8 cellular contexts compared by ENCODE assay signal in genomic region chr15:42737529-42738328, GRCh38. TPM values are rescaled to one million over a fixed set of nuclear protein-coding genes. Genes with fewer than 3 reads are reported as not detected.
DNase-seq lines count a peak whose midpoint lies in the region; ATAC-seq and TF ChIP-seq lines count a peak whose summit lies in the region.

No MANE protein-coding gene starts in this region.

- TF ChIP-seq CTCF in H9 (conservative IDR thresholded peaks at IDR 0.05) = no peak; the same call in 2 of the 3 replicates

- no peaks in the 10 kb centered on the region for H3K27me3 Mint-ChIP-seq in H9 (ENCODE audit: low read depth)
- H3K27me3 Mint-ChIP-seq in activated CD4-positive, alpha-beta memory T cell treated with anti-CD3 and anti-CD28 coated beads, Interleukin-2, amount 10 ng/mL, durations not matched to agents 7 days and 5 days = no peaks in the 10 kb centered on the region

- H3K23me2 ChIP-seq in H9 (ENCODE audit: insufficient read length, low read depth, low read length, poor library complexity, severe bottlenecking) = no peaks in the 10 kb centered on the region

- no peak overlapping the region for H3K23ac ChIP-seq in H9 (ENCODE audit: insufficient read length, low read depth, low read length)

- peak; percentile 24 for DNase-seq in A172 (ENCODE audit: low spot score)
- DNase-seq in H9 = no peak
- DNase-seq in activated CD4-positive, alpha-beta memory T cell treated with anti-CD3 and anti-CD28 coated beads, Interleukin-2, amount 10 ng/mL, durations not matched to agents 7 days and 5 days = no peak
- no peak for DNase-seq in substantia nigra (lab: John Stamatoyannopoulos, UW)
- DNase-seq in GOT3 (lab: John Stamatoyannopoulos, UW) = no peak
- no peak for DNase-seq in activated CD4-positive, alpha-beta T cell treated with anti-CD3 and anti-CD28 coated beads, Interleukin-2, amount 50 U/mL, for 48 hours

- no peak overlapping the region for H2AFZ ChIP-seq in H9 (ENCODE audit: low read length)

- H4K5ac ChIP-seq in H9 (ENCODE audit: insufficient read length, low read depth, low read length) = no peak overlapping the region

- H3K4me1 Mint-ChIP-seq in H9 = peaks cover 7 to 9% of the 10 kb centered on the region in 2 experiments; a peak in 3 of 4 replicates
- peaks cover 20% of the 10 kb centered on the region for H3K4me1 Mint-ChIP-seq in activated CD4-positive, alpha-beta memory T cell treated with anti-CD3 and anti-CD28 coated beads, Interleukin-2, amount 10 ng/mL, durations not matched to agents 7 days and 5 days

- H3K4me2 ChIP-seq in H9 (ENCODE audit: insufficient read depth, insufficient read length, low read length) = peak overlapping the region; percentile 38

- H3K27ac ChIP-seq in H9 (ENCODE audit: insufficient read length, low read depth, low read length) (no peak overlapping the region), substantia nigra (ENCODE audit: low read depth, low read length, poor library complexity, severe bottlenecking) (peak overlapping the region; percentile 83)

- WGBS in H9 (ENCODE audit: extremely low coverage, insufficient read length, low lambda C conversion rate) = no CpG with 5 or more reads among the region's 21 CpGs

- no peak overlapping the region for H2BK5ac ChIP-seq in H9 (ENCODE audit: insufficient read length, low read length)

- H3K56ac ChIP-seq in H9 (ENCODE audit: insufficient read length, low read depth, low read length) = no peak overlapping the region

- H4K91ac ChIP-seq in H9 (ENCODE audit: insufficient read length, low read depth, low read length) = no peak overlapping the region

- no peaks in the 10 kb centered on the region for H4K20me1 ChIP-seq in H9 (ENCODE audit: control insufficient read depth, insufficient read depth, insufficient read length)

- no peak overlapping the region for H2AK5ac ChIP-seq in H9 (ENCODE audit: insufficient read length, low read length)

- H3K79me2 ChIP-seq in H9 (ENCODE audit: insufficient read depth, low read length) = no peaks in the 10 kb centered on the region

- H3K4me3 Mint-ChIP-seq in H9 = peak overlapping the region; percentile 76 to 84
- peak overlapping the region; percentile 73 for H3K4me3 Mint-ChIP-seq in activated CD4-positive, alpha-beta memory T cell treated with anti-CD3 and anti-CD28 coated beads, Interleukin-2, amount 10 ng/mL, durations not matched to agents 7 days and 5 days

- H2BK12ac ChIP-seq in H9 (ENCODE audit: insufficient read length, low read depth, low read length) = no peak overlapping the region

- no peaks in the 10 kb centered on the region for H3K9me3 ChIP-seq in H9 (ENCODE audit: control insufficient read depth, low read depth, low read length)
- H3K9me3 ChIP-seq in iPS-18c (ENCODE audit: control insufficient read depth, insufficient read depth, low read length) = no peaks in the 10 kb centered on the region

- no peak overlapping the region for H3K14ac ChIP-seq in H9 (ENCODE audit: insufficient read depth, low read length)

- no peak overlapping the region for H3K18ac ChIP-seq in H9 (ENCODE audit: insufficient read length, low read depth, low read length)

- H3K9ac ChIP-seq in H9 (ENCODE audit: extremely low read depth, insufficient read length, low read length) = no peak overlapping the region

- H3K9me3 Mint-ChIP-seq in H9 = no peaks in the 10 kb centered on the region; a peak in 1 of 5 replicates
- no peaks in the 10 kb centered on the region for H3K9me3 Mint-ChIP-seq in activated CD4-positive, alpha-beta memory T cell treated with anti-CD3 and anti-CD28 coated beads, Interleukin-2, amount 10 ng/mL, durations not matched to agents 7 days and 5 days

- H3K4me3 ChIP-seq in iPS-18c (ENCODE audit: insufficient read depth, low read depth, low read length) = peak overlapping the region; percentile 91

- H3K4me1 ChIP-seq in H9 (ENCODE audit: insufficient read depth, low read length) = no peaks in the 10 kb centered on the region

- POLR2A ChIA-PET in activated CD4-positive, alpha-beta memory T cell treated with anti-CD3 and anti-CD28 coated beads, Interleukin-2, amount 10 ng/mL, durations not matched to agents 7 days and 5 days (lab: Charles Lee) = interaction anchor here (1.0 to 3.1 kb wide), 7 partner anchors 8 to 585 kb away, joined by 3 to 12 read pairs (median 3); partner anchors contain the start of genes TTBK2 and ZNF106

- no peak overlapping the region for H2BK15ac ChIP-seq in H9 (ENCODE audit: low read depth, low read length)

- H2BK20ac ChIP-seq in H9 (ENCODE audit: low read depth, low read length, poor library complexity, severe bottlenecking) = no peak overlapping the region

- no peak overlapping the region for H3T11ph ChIP-seq in H9 (ENCODE audit: low read length)

- ATAC-seq in GM21381 (IDR thresholded peaks at IDR 0.05; ENCODE audit: unreplicated experiment) = no peak

- no peaks in the 10 kb centered on the region for H3K27me3 ChIP-seq in H9 (ENCODE audit: insufficient read depth, low read length)

- H3K4ac ChIP-seq in H9 (ENCODE audit: low read depth, low read length) = no peak overlapping the region

- no peak overlapping the region for H4K8ac ChIP-seq in H9 (replicated peaks; ENCODE audit: insufficient read length, low read depth, low read length)

- H3K36me3 Mint-ChIP-seq in H9 (ENCODE audit: insufficient read depth in 1 of 3, low read depth in 3 of 3) = peaks cover 6 to 26% (median 24%) of the 10 kb centered on the region in 3 experiments; a peak in 6 of 7 replicates
- peaks cover 19% of the 10 kb centered on the region for H3K36me3 Mint-ChIP-seq in activated CD4-positive, alpha-beta memory T cell treated with anti-CD3 and anti-CD28 coated beads, Interleukin-2, amount 10 ng/mL, durations not matched to agents 7 days and 5 days (ENCODE audit: low read depth)

- H3K27ac Mint-ChIP-seq in H9 = peak overlapping the region; percentile 9 to 68 (median 63); a peak in 3 of 7 replicates
- peak overlapping the region; percentile 60 for H3K27ac Mint-ChIP-seq in activated CD4-positive, alpha-beta memory T cell treated with anti-CD3 and anti-CD28 coated beads, Interleukin-2, amount 10 ng/mL, durations not matched to agents 7 days and 5 days

- H3K79me1 ChIP-seq in H9 (ENCODE audit: insufficient read depth, low read depth, low read length, poor library complexity, severe bottlenecking) = no peaks in the 10 kb centered on the region

- CTCF ChIA-PET in activated CD4-positive, alpha-beta memory T cell treated with anti-CD3 and anti-CD28 coated beads, Interleukin-2, amount 10 ng/mL, durations not matched to agents 7 days and 5 days (lab: Charles Lee) = interaction anchor here (1.1 to 3.6 kb wide), 2 partner anchors 31 to 188 kb away, joined by 3 to 14 read pairs; no protein-coding TSS in a partner anchor

- no peak overlapping the region for H2BK120ac ChIP-seq in H9 (ENCODE audit: low read depth, low read length, poor library complexity, severe bottlenecking)

RNA-seq across cellular contexts. Expression of gene CDAN1, which starts 0.8 kb away (rescaled TPM):
- 11.3 and 14.5 TPM in 2 replicates for total RNA-seq in A172 (2014; rRNA removed; shearing (Covaris generic))
- total RNA-seq in H9 (2021) = 20.0 and 20.4 TPM in 2 replicates
- total RNA-seq in activated CD4-positive, alpha-beta memory T cell treated with anti-CD3 and anti-CD28 coated beads, Interleukin-2, amount 10 ng/mL, durations not matched to agents 7 days and 5 days = 10 to 100 TPM; 22.1 to 26.2 TPM
